ENCODE assay signal across 8 cellular contexts in genomic region chr4:7103599-7104365, GRCh38. TPM values are rescaled to one million over a fixed set of nuclear protein-coding genes. Genes with fewer than 3 reads are reported as not detected.
A peak's percentile ranks its signal among the peaks of the same experiment; 100 is the strongest.
DNase-seq lines count a peak whose midpoint lies in the region; ATAC-seq and TF ChIP-seq lines count a peak whose summit lies in the region.

No MANE protein-coding gene starts in this region.

- H3K27me3 ChIP-seq in right cardiac atrium (ENCODE audit: control insufficient read depth, insufficient read depth): no peaks in the 10 kb centered on the region

- no peaks in the 10 kb centered on the region for H3K9me3 Mint-ChIP-seq in activated T-cell treated with anti-CD3 and anti-CD28 coated beads, Interleukin-2, amount 50 U/mL, for 24 hours
- no peaks in the 10 kb centered on the region for H3K9me3 Mint-ChIP-seq in activated T-cell treated with anti-CD3 and anti-CD28 coated beads, Interleukin-2, amount 50 U/mL, for 72 hours

- 27% methylated on average over 22 of the region's 22 CpGs for WGBS in right cardiac atrium

- ATAC-seq in activated T-cell treated with anti-CD3 and anti-CD28 coated beads, Interleukin-2, amount 50 U/mL, for 72 hours (replicated peaks in 1 of 2): no peak
- ATAC-seq in right cardiac atrium: peak; percentile 57 to 59
- ATAC-seq in HG02938 (IDR thresholded peaks at IDR 0.05; ENCODE audit: unreplicated experiment): no peak

- H3K4me1 Mint-ChIP-seq in activated T-cell treated with anti-CD3 and anti-CD28 coated beads, Interleukin-2, amount 50 U/mL, for 24 hours (ENCODE audit: low read depth): peaks cover 19% of the 10 kb centered on the region
- H3K4me1 Mint-ChIP-seq in activated T-cell treated with anti-CD3 and anti-CD28 coated beads, Interleukin-2, amount 50 U/mL, for 72 hours (ENCODE audit: low read depth): peaks cover 19% of the 10 kb centered on the region

- H3K27ac ChIP-seq in right cardiac atrium (ENCODE audit: low read length): peak overlapping the region; percentile 10

- no peaks in the 10 kb centered on the region for H3K9me3 ChIP-seq in right cardiac atrium (ENCODE audit: control insufficient read depth, low read length)

- DNase-seq in activated T-cell treated with anti-CD3 and anti-CD28 coated beads, Interleukin-2, amount 50 U/mL, for 24 hours: no peak
- DNase-seq in activated T-cell treated with anti-CD3 and anti-CD28 coated beads, Interleukin-2, amount 50 U/mL, for 48 hours: no peak
- peak in 1 of 2 donors; percentile 8 for DNase-seq in activated T-cell treated with anti-CD3 and anti-CD28 coated beads, Interleukin-2, amount 50 U/mL, for 72 hours
- DNase-seq in right cardiac atrium (peak; percentile 83 to 94 (median 93)), retinal pigment epithelial cell (ENCODE audit: low read depth) (no peak), GOT3 (lab: John Stamatoyannopoulos, UW) (no peak), NCI-H2196 (lab: John Stamatoyannopoulos, UW; ENCODE audit: unreplicated experiment) (no peak)

- H3K27ac Mint-ChIP-seq in activated T-cell treated with anti-CD3 and anti-CD28 coated beads, Interleukin-2, amount 50 U/mL, for 24 hours: no peak overlapping the region
- H3K27ac Mint-ChIP-seq in activated T-cell treated with anti-CD3 and anti-CD28 coated beads, Interleukin-2, amount 50 U/mL, for 72 hours: no peak overlapping the region

- intact Hi-C loops in right cardiac atrium (cut with DNase I): no loop called here

- H3K27me3 Mint-ChIP-seq in activated T-cell treated with anti-CD3 and anti-CD28 coated beads, Interleukin-2, amount 50 U/mL, for 24 hours: no peaks in the 10 kb centered on the region
- no peaks in the 10 kb centered on the region for H3K27me3 Mint-ChIP-seq in activated T-cell treated with anti-CD3 and anti-CD28 coated beads, Interleukin-2, amount 50 U/mL, for 72 hours (ENCODE audit: low read depth)

- H3K4me1 ChIP-seq in right cardiac atrium (ENCODE audit: control insufficient read depth, insufficient read depth, low read length): peaks cover 3% of the 10 kb centered on the region

- H3K36me3 Mint-ChIP-seq in activated T-cell treated with anti-CD3 and anti-CD28 coated beads, Interleukin-2, amount 50 U/mL, for 24 hours (ENCODE audit: low read depth): peaks cover 2% of the 10 kb centered on the region
- no peaks in the 10 kb centered on the region for H3K36me3 Mint-ChIP-seq in activated T-cell treated with anti-CD3 and anti-CD28 coated beads, Interleukin-2, amount 50 U/mL, for 72 hours (ENCODE audit: insufficient read depth in 2 of 2)

- peak overlapping the region; percentile 89 for H3K4me3 Mint-ChIP-seq in activated T-cell treated with anti-CD3 and anti-CD28 coated beads, Interleukin-2, amount 50 U/mL, for 24 hours
- peak overlapping the region; percentile 88 to 99 for H3K4me3 Mint-ChIP-seq in activated T-cell treated with anti-CD3 and anti-CD28 coated beads, Interleukin-2, amount 50 U/mL, for 72 hours

- peak overlapping the region; percentile 69 for H3K4me3 ChIP-seq in right cardiac atrium (ENCODE audit: low read length)
- peak overlapping the region; percentile 45 for H3K4me3 ChIP-seq in retinal pigment epithelial cell (ENCODE audit: low read length)

- no peak for TF ChIP-seq CTCF in retinal pigment epithelial cell (conservative IDR thresholded peaks at IDR 0.05; ENCODE audit: low read depth, low read length)

RNA-seq across cellular contexts. Expression of gene GRPEL1, which starts 35.9 kb away (rescaled TPM):
- total RNA-seq in activated T-cell treated with anti-CD3 and anti-CD28 coated beads, Interleukin-2, amount 50 U/mL, for 72 hours: 10 to 100 TPM; 47.6 to 65.5 TPM
- total RNA-seq in right cardiac atrium: 10 to 100 TPM; 28.2 to 36.8 (median 32.5) TPM
- polyA plus RNA-seq in right cardiac atrium: 30.9 TPM

Comparison
In these comparisons a context has a peak if more than half of its experiments do, and no peak if none do; other contexts are left out.
1. DNase-seq: peak in right cardiac atrium (3 of 3); none in activated T-cell treated with anti-CD3 and anti-CD28 coated beads, Interleukin-2, amount 50 U/mL, for 24 hours (single experiment), activated T-cell treated with anti-CD3 and anti-CD28 coated beads, Interleukin-2, amount 50 U/mL, for 48 hours (0 of 2), retinal pigment epithelial cell (single experiment), GOT3 (single experiment) and NCI-H2196 (single experiment).
2. ATAC-seq: peak in right cardiac atrium (2 of 2); none in activated T-cell treated with anti-CD3 and anti-CD28 coated beads, Interleukin-2, amount 50 U/mL, for 72 hours (0 of 2) and HG02938 (single experiment).